In the genomic region with DNA sequence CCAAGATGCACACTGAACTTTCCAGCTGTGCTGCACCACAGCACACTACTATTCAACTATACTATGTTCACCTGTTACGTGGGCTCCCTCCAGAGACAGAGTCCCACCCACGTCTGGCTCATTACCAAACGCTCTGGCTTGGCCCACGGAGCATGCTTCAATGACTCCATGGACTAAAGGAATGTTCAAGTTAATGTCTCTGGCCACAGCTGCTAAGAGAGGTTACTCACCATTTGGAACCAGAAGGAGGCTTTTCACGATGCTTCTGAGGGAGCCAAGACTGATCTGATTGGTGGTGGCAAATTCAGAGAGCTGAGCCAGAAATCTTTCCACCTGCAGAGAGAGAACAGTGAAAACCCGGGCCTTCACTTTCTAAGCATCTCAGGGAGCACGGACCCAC, we compare ENCODE assay signal across 15 cellular contexts. TPM values are rescaled to one million over a fixed set of nuclear protein-coding genes. Genes with fewer than 3 reads are reported as not detected.
A peak's percentile ranks its signal among the peaks of the same experiment; 100 is the strongest.
DNase-seq lines count a peak whose midpoint lies in the region; ATAC-seq, FAIRE-seq and TF ChIP-seq lines count a peak whose summit lies in the region.
"Had no signal": no experiment of that assay in that cellular context is flagged by ENCODE, and none has a peak within 500 bp of the region (broad histone marks: within the 10 kb centered on the region; RNA-seq: fewer than 3 reads in every experiment).

No MANE protein-coding gene starts in this region.

- H3K27me3 ChIP-seq in breast epithelium, result no peaks in the 10 kb centered on the region
- H3K27me3 ChIP-seq: right lobe of liver had no signal

- H3K27me3 Mint-ChIP-seq in MCF 10A (ENCODE audit: insufficient read depth, unreplicated experiment), result no peaks in the 10 kb centered on the region
- no peaks in the 10 kb centered on the region for H3K27me3 Mint-ChIP-seq in WTC11 (ENCODE audit: low read depth)
- H3K27me3 Mint-ChIP-seq: effector memory CD8-positive, alpha-beta T cell had no signal

- no peak for ATAC-seq in WTC11
- no peak for ATAC-seq in HG02798 (IDR thresholded peaks at IDR 0.05; ENCODE audit: poor library complexity, unreplicated experiment)
- ATAC-seq: effector memory CD8-positive, alpha-beta T cell; GM12878; right lobe of liver had no signal

- CTCF ChIA-PET in MCF 10A (lab: Yijun Ruan, JAX), result interaction anchor here (0.6 kb wide), 1 partner anchor 135 kb away, joined by 3 read pairs; no protein-coding TSS in a partner anchor
- CTCF ChIA-PET in WTC11 (lab: Charles Lee), result interaction anchor here (1.5 kb wide), 1 partner anchor 51 kb away, joined by 4 read pairs; no protein-coding TSS in a partner anchor
- CTCF ChIA-PET in GM10248 (lab: Yijun Ruan, JAX), result no interaction called here
- CTCF ChIA-PET in OCI-LY7 (lab: Charles Lee; ENCODE audit: unreplicated experiment), result no interaction called here

- H3K79me2 ChIP-seq in OCI-LY7 (ENCODE audit: insufficient read depth, low read depth, low read length), result no peaks in the 10 kb centered on the region

- TF ChIP-seq POLR2A in breast epithelium (IDR thresholded peaks at IDR 0.05), result no peak

- H3K4me1 ChIP-seq in breast epithelium (no peaks in the 10 kb centered on the region), OCI-LY7 (ENCODE audit: insufficient read depth, low read length, poor library complexity, severe bottlenecking) (no peaks in the 10 kb centered on the region)

- TF ChIP-seq CTCF in MCF 10A (IDR thresholded peaks at IDR 0.05; ENCODE audit: unreplicated experiment), result no peak
- no peak for TF ChIP-seq CTCF in breast epithelium (IDR thresholded peaks at IDR 0.05)
- no peak for TF ChIP-seq CTCF in WTC11 (IDR thresholded peaks at IDR 0.05)
- TF ChIP-seq CTCF in GM10248 (IDR thresholded peaks at IDR 0.05; ENCODE audit: control extremely low read depth, extremely low read depth, low read depth, missing control alignments), result no peak
- no peak for TF ChIP-seq CTCF in OCI-LY7 (conservative IDR thresholded peaks at IDR 0.05; ENCODE audit: low read length)

- H3K9me3 Mint-ChIP-seq in MCF 10A (ENCODE audit: unreplicated experiment) (no peaks in the 10 kb centered on the region), WTC11 (peaks cover 4% of the 10 kb centered on the region)
- H3K9me3 Mint-ChIP-seq: activated T-helper 2 cell treated with anti-CD3 and anti-CD28 coated beads, Interferon-gamma antibody, Interleukin-2, Interleukin-4, amounts not matched to agents 10 μg/mL and 5 μg/mL and 100 μg/mL, durations not matched to agents 14 hours and 24 hours and 36 hours; effector memory CD8-positive, alpha-beta T cell had no signal

- H2AFZ ChIP-seq in OCI-LY7 (ENCODE audit: low read length), result no peak overlapping the region

- H3K4me3 ChIP-seq in breast epithelium (no peak overlapping the region), OCI-LY7 (ENCODE audit: low read depth, low read length, poor library complexity, severe bottlenecking) (no peak overlapping the region)
- H3K4me3 ChIP-seq: GM12878, right lobe of liver had no signal

- H3K9me3 ChIP-seq in breast epithelium (no peaks in the 10 kb centered on the region), OCI-LY7 (ENCODE audit: low read length) (no peaks in the 10 kb centered on the region)
- H3K9me3 ChIP-seq: right lobe of liver had no signal

- no peak overlapping the region for H3K27ac Mint-ChIP-seq in MCF 10A (ENCODE audit: low read depth, unreplicated experiment)
- H3K27ac Mint-ChIP-seq in WTC11, result peak overlapping the region; percentile 71
- H3K27ac Mint-ChIP-seq: activated T-helper 2 cell treated with anti-CD3 and anti-CD28 coated beads, Interferon-gamma antibody, Interleukin-2, Interleukin-4, amounts not matched to agents 10 μg/mL and 5 μg/mL and 100 μg/mL, durations not matched to agents 14 hours and 24 hours and 36 hours had no signal

- POLR2A ChIA-PET in MCF 10A (lab: Yijun Ruan, JAX), result no interaction called here
- POLR2A ChIA-PET in WTC11 (lab: Charles Lee), result no interaction called here
- POLR2A ChIA-PET in GM10248 (lab: Yijun Ruan, JAX), result interaction anchor here (0.7 kb wide), 1 partner anchor 158 kb away, joined by 7 read pairs; no protein-coding TSS in a partner anchor
- POLR2A ChIA-PET in OCI-LY7 (lab: Charles Lee), result interaction anchor here (1.1 kb wide), 1 partner anchor 12 kb away, joined by 3 read pairs; no protein-coding TSS in a partner anchor

- DNase-seq in MCF 10A (ENCODE audit: unreplicated experiment), result peak; percentile 42
- DNase-seq in breast epithelium (ENCODE audit: low spot score in 2 of 2), result no peak
- DNase-seq in WTC11 (ENCODE audit: low spot score), result no peak
- peak; percentile 81 for DNase-seq in hepatic stellate cell (ENCODE audit: low spot score)
- DNase-seq in urothelium cell line (ENCODE audit: low spot score), result peak; percentile 47
- DNase-seq in GM10248 (ENCODE audit: extremely low spot score), result no peak
- DNase-seq in OCI-LY7 (ENCODE audit: low spot score), result no peak
- DNase-seq: effector memory CD8-positive, alpha-beta T cell; kidney; NCI-H1092; right lobe of liver had no signal

- H3K4me1 Mint-ChIP-seq in MCF 10A (ENCODE audit: insufficient read depth, unreplicated experiment) (peaks cover 23% of the 10 kb centered on the region), WTC11 (peaks cover 12% of the 10 kb centered on the region)

- H3K27ac ChIP-seq in breast epithelium, result no peak overlapping the region
- no peak overlapping the region for H3K27ac ChIP-seq in OCI-LY7 (ENCODE audit: low read depth, low read length, poor library complexity, severe bottlenecking)
- H3K27ac ChIP-seq: right lobe of liver had no signal

- H3K4me3 Mint-ChIP-seq in MCF 10A (ENCODE audit: unreplicated experiment) (no peak overlapping the region), WTC11 (no peak overlapping the region)
- H3K4me3 Mint-ChIP-seq: effector memory CD8-positive, alpha-beta T cell had no signal

- H3K36me3 Mint-ChIP-seq in MCF 10A (ENCODE audit: insufficient read depth, unreplicated experiment) (peaks cover 37% of the 10 kb centered on the region), WTC11 (peaks cover 44% of the 10 kb centered on the region)

- no TSS peak for BruUV-seq in MCF 10A (replicated peaks; lab: Mats Ljungman, UMichigan)
- BruUV-seq in OCI-LY7 (replicated peaks; lab: Mats Ljungman, UMichigan), result no TSS peak

- H3K9me2 ChIP-seq in OCI-LY7 (ENCODE audit: insufficient read depth, low read length), result no peaks in the 10 kb centered on the region

- no peaks in the 10 kb centered on the region for H4K20me1 ChIP-seq in OCI-LY7 (ENCODE audit: insufficient read depth, low read length)

- H3K4me2 ChIP-seq in OCI-LY7 (ENCODE audit: low read length), result no peak overlapping the region

- intact Hi-C loops in MCF 10A (cut with micrococcal nuclease), result no loop called here
- intact Hi-C loops in breast epithelium (cut with DNase I; ENCODE audit: low total_unique reads), result no loop called here
- intact Hi-C loops in OCI-LY7 (cut with micrococcal nuclease; ENCODE audit: unreplicated experiment), result no loop called here

- FAIRE-seq in urothelium cell line (lab: Jason Lieb, UNC), result no peak
- FAIRE-seq: GM12878, kidney had no signal

- H3K36me3 ChIP-seq in breast epithelium (no peaks in the 10 kb centered on the region), OCI-LY7 (ENCODE audit: insufficient read depth, low read length) (peaks cover 23% of the 10 kb centered on the region)

TF ChIP-seq in WTC11, 78 proteins besides CTCF, POLR2A, EP300 and RAD21 (continues in another document):
- TF ChIP-seq, protein P1, sequence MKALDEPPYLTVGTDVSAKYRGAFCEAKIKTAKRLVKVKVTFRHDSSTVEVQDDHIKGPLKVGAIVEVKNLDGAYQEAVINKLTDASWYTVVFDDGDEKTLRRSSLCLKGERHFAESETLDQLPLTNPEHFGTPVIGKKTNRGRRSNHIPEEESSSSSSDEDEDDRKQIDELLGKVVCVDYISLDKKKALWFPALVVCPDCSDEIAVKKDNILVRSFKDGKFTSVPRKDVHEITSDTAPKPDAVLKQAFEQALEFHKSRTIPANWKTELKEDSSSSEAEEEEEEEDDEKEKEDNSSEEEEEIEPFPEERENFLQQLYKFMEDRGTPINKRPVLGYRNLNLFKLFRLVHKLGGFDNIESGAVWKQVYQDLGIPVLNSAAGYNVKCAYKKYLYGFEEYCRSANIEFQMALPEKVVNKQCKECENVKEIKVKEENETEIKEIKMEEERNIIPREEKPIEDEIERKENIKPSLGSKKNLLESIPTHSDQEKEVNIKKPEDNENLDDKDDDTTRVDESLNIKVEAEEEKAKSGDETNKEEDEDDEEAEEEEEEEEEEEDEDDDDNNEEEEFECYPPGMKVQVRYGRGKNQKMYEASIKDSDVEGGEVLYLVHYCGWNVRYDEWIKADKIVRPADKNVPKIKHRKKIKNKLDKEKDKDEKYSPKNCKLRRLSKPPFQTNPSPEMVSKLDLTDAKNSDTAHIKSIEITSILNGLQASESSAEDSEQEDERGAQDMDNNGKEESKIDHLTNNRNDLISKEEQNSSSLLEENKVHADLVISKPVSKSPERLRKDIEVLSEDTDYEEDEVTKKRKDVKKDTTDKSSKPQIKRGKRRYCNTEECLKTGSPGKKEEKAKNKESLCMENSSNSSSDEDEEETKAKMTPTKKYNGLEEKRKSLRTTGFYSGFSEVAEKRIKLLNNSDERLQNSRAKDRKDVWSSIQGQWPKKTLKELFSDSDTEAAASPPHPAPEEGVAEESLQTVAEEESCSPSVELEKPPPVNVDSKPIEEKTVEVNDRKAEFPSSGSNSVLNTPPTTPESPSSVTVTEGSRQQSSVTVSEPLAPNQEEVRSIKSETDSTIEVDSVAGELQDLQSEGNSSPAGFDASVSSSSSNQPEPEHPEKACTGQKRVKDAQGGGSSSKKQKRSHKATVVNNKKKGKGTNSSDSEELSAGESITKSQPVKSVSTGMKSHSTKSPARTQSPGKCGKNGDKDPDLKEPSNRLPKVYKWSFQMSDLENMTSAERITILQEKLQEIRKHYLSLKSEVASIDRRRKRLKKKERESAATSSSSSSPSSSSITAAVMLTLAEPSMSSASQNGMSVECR (CRISPR knock-in tag; IDR thresholded peaks at IDR 0.05; ENCODE audit: borderline replicate concordance), result no peak

RNA-seq across cellular contexts. Expression of a gene that starts 15.6 kb away (rescaled TPM):
- total RNA-seq in MCF 10A (2022), result 24.1 and 28.3 TPM in 2 replicates
- 10 to 100 TPM; 22.7 to 30.9 (median 24.3) TPM for total RNA-seq in breast epithelium
- 41.8 to 42.4 TPM (median 42.3 TPM) in 3 replicates for total RNA-seq in WTC11 (2021)
- 20.3 and 22.2 TPM in 2 replicates for total RNA-seq in OCI-LY7 (2014; rRNA removed; shearing (Covaris generic))
- 20.5 and 25.2 TPM in 2 replicates for total RNA-seq in OCI-LY7 (2022)

RNA-seq across cellular contexts. Expression of a gene that starts 34.5 kb away (rescaled TPM):
- total RNA-seq in MCF 10A (2022) (1.3 and 2.0 TPM in 2 replicates), breast epithelium (1 to 10 TPM in 2 of 3 donors, under 1 TPM in 1; 0.96 to 2.0 (median 1.8) TPM), WTC11 (2021) (638 to 682 TPM (median 641 TPM) in 3 replicates), OCI-LY7 (2022) (13.8 and 18.1 TPM in 2 replicates)
- total RNA-seq in OCI-LY7 (2014; rRNA removed; shearing (Covaris generic)), result 11.4 and 12.1 TPM in 2 replicates

RNA-seq across cellular contexts. Expression of a gene that starts 53.9 kb away (rescaled TPM):
- not detected in 2 replicates for total RNA-seq in MCF 10A (2022)
- total RNA-seq in breast epithelium, result under 1 TPM; under 0.01 to 0.32 (median 0.15) TPM
- total RNA-seq in WTC11 (2021), result 0.07 to 0.34 TPM (median 0.15 TPM) in 3 replicates
- total RNA-seq in OCI-LY7 (2014; rRNA removed; shearing (Covaris generic)), result 0.47 and 0.70 TPM in 2 replicates
- 1.3 and 1.4 TPM in 2 replicates for total RNA-seq in OCI-LY7 (2022)
- total RNA-seq: A673, GM12878, kidney, right lobe of liver had no signal

Comparison
In these comparisons a context has a peak if more than half of its experiments do, and no peak if none do; other contexts are left out.
1. DNase-seq: peak in MCF 10A (single experiment), hepatic stellate cell (single experiment) and urothelium cell line (single experiment); none in breast epithelium (0 of 2), WTC11 (single experiment), GM10248 (single experiment) and OCI-LY7 (single experiment).
2. RNA of a gene that starts 34.5 kb away (total RNA-seq): 638 to 682 TPM in WTC11; 11.4 to 18.1 TPM in OCI-LY7, 0.96 to 2.0 TPM in breast epithelium and 1.3 to 2.0 TPM in MCF 10A; every median in the first group is over 10 times any median in the second.
3. CTCF ChIA-PET loops: an anchor here in MCF 10A (0.6 kb wide) and WTC11 (1.5 kb wide); none called in GM10248 and OCI-LY7.
4. POLR2A ChIA-PET loops: an anchor here in GM10248 (0.7 kb wide) and OCI-LY7 (1.1 kb wide); none called in MCF 10A and WTC11.